11 cellular contexts compared by ENCODE assay signal in genomic region chr16:11085025-11085485, GRCh38.
DNase-seq lines count a peak whose midpoint lies in the region; ATAC-seq and TF ChIP-seq lines count a peak whose summit lies in the region.
"Had no signal": no experiment of that assay in that cellular context is flagged by ENCODE, and none has a peak within 500 bp of the region (broad histone marks: within the 10 kb centered on the region; RNA-seq: fewer than 3 reads in every experiment).

No MANE protein-coding gene starts in this region.

- H3K4me3 ChIP-seq in ACC112 (ENCODE audit: low read depth, low read length): no peak overlapping the region
- no peak overlapping the region for H3K4me3 ChIP-seq in osteoblast (ENCODE audit: insufficient read depth, low read length)
- H3K4me3 ChIP-seq: BLaER1, testis had no signal

- no peaks in the 10 kb centered on the region for H3K9me3 Mint-ChIP-seq in chondrocyte (ENCODE audit: low read depth)

- no peaks in the 10 kb centered on the region for H3K27me3 ChIP-seq in ACC112 (ENCODE audit: insufficient read depth, low read length)
- H3K27me3 ChIP-seq in osteoblast (ENCODE audit: insufficient read depth, low read length): no peaks in the 10 kb centered on the region
- H3K27me3 ChIP-seq: BLaER1, testis had no signal

- no peaks in the 10 kb centered on the region for H3K27me3 Mint-ChIP-seq in chondrocyte (ENCODE audit: low read depth)

- H3K27ac ChIP-seq in ACC112 (ENCODE audit: low read depth, low read length) (peak overlapping the region; percentile 47; the same call in 1 of the 2 replicates), osteoblast (ENCODE audit: low read depth, low read length) (peak overlapping the region; percentile 73)
- H3K27ac ChIP-seq: BLaER1, testis had no signal

- H3K4me1 ChIP-seq in ACC112 (ENCODE audit: control insufficient read depth, insufficient read depth, low read length, unreplicated experiment) (peaks cover 34% of the 10 kb centered on the region), osteoblast (ENCODE audit: insufficient read depth, low read length) (peaks cover 31% of the 10 kb centered on the region)
- H3K4me1 ChIP-seq: testis had no signal

- peak; percentile 27 for DNase-seq in NCI-H2171 (lab: John Stamatoyannopoulos, UW)
- no peak for DNase-seq in chondrocyte (ENCODE audit: low spot score)
- DNase-seq in osteoblast (ENCODE audit: insufficient read length, low spot score, missing footprints): no peak
- no peak for DNase-seq in activated CD8-positive, alpha-beta memory T cell treated with anti-CD3 and anti-CD28 coated beads for 24 hours
- DNase-seq in iPS-NIHi11 (ENCODE audit: low spot score): no peak
- no peak for DNase-seq in NCI-H2029 treated with DMSO at 0.1 percent for 48 hours (lab: John Stamatoyannopoulos, UW)
- DNase-seq: GDM1, testis had no signal

- peak overlapping the region; percentile 70 for H3K27ac Mint-ChIP-seq in chondrocyte (ENCODE audit: unreplicated experiment)

- H3K4me1 Mint-ChIP-seq in chondrocyte (ENCODE audit: low read depth): peaks cover 40% of the 10 kb centered on the region

- no peak overlapping the region for H3K4me3 Mint-ChIP-seq in chondrocyte (ENCODE audit: unreplicated experiment)

- H3K9me3 ChIP-seq in osteoblast (ENCODE audit: low read depth, low read length): no peaks in the 10 kb centered on the region
- H3K9me3 ChIP-seq: BLaER1, testis had no signal

- TF ChIP-seq CTCF in chondrocyte (IDR thresholded peaks at IDR 0.05) (no peak), osteoblast (IDR thresholded peaks at IDR 0.05; ENCODE audit: extremely low read depth, low read depth, low read length) (no peak)

- H3K79me2 ChIP-seq in ACC112 (ENCODE audit: control insufficient read depth, insufficient read depth, low read length, unreplicated experiment): no peaks in the 10 kb centered on the region
- H3K79me2 ChIP-seq in osteoblast (ENCODE audit: insufficient read depth, low read length): no peaks in the 10 kb centered on the region

- H2AFZ ChIP-seq in ACC112 (ENCODE audit: low read length, unreplicated experiment) (no peak overlapping the region), osteoblast (ENCODE audit: low read length) (no peak overlapping the region)

- no peak for ATAC-seq in GM19328 (IDR thresholded peaks at IDR 0.05; ENCODE audit: unreplicated experiment)

- H4K20me1 ChIP-seq in osteoblast (ENCODE audit: insufficient read depth, low read length): no peaks in the 10 kb centered on the region

- peaks cover 8% of the 10 kb centered on the region for H3K36me3 Mint-ChIP-seq in chondrocyte (ENCODE audit: low read depth)

- H3K36me3 ChIP-seq in ACC112 (ENCODE audit: insufficient read depth, low read length) (no peaks in the 10 kb centered on the region), osteoblast (ENCODE audit: insufficient read depth, low read length) (no peaks in the 10 kb centered on the region)

- H3K4me2 ChIP-seq in osteoblast (ENCODE audit: insufficient read depth, low read length): no peak overlapping the region
- H3K4me2 ChIP-seq: BLaER1 had no signal
